21 cellular contexts compared by ENCODE assay signal in the genomic region with DNA sequence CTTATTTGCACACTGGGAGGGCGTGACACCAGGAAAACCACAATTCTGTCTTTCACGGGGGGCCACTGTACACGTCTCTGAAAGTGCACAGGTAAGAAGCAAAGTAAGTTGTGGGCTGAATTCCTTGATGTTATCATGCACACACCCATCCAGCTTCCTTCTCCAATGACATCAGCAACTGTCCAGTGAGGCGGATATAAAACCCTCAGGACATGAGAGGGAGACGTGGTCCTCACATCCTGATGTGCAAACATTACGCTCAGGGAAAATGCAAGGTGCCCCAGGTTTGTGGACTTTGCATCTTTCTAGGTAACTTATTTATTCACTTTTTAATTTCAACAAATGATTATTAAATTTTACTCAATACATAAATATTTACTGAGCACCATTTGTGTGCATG. TPM values are rescaled to one million over a fixed set of nuclear protein-coding genes. Genes with fewer than 3 reads are reported as not detected.
A peak's percentile ranks its signal among the peaks of the same experiment; 100 is the strongest.
DNase-seq lines count a peak whose midpoint lies in the region; TF ChIP-seq lines count a peak whose summit lies in the region.
"Had no signal": no experiment of that assay in that cellular context is flagged by ENCODE, and none has a peak within 500 bp of the region (broad histone marks: within the 10 kb centered on the region; RNA-seq: fewer than 3 reads in every experiment).

No MANE protein-coding gene starts in this region.

- H3K27me3 ChIP-seq in kidney epithelial cell (ENCODE audit: control insufficient read depth, insufficient read depth, low read length) (peaks cover 19% of the 10 kb centered on the region), neural progenitor cell (no peaks in the 10 kb centered on the region)

- H3K4me3 Mint-ChIP-seq in Calu3 (ENCODE audit: low read depth, unreplicated experiment): no peak overlapping the region
- no peak overlapping the region for H3K4me3 Mint-ChIP-seq in neural progenitor cell
- H3K4me3 Mint-ChIP-seq: B cell; CD4-positive, alpha-beta T cell; GM23338 had no signal

- no peaks in the 10 kb centered on the region for H3K36me3 ChIP-seq in kidney epithelial cell (ENCODE audit: control insufficient read depth, insufficient read depth, low read length)
- no peaks in the 10 kb centered on the region for H3K36me3 ChIP-seq in neural progenitor cell

- H3K4me1 ChIP-seq in neural progenitor cell: no peaks in the 10 kb centered on the region

- peak overlapping the region; percentile 69 for H3K27ac Mint-ChIP-seq in Calu3 (ENCODE audit: unreplicated experiment)
- no peak overlapping the region for H3K27ac Mint-ChIP-seq in neural progenitor cell
- H3K27ac Mint-ChIP-seq: B cell; CD4-positive, alpha-beta T cell; GM23338; IgD-negative memory B cell had no signal

- CTCF ChIA-PET in Calu3 (lab: Charles Lee): interaction anchor here (0.7 kb wide), 2 partner anchors 55 to 535 kb away, joined by 4 to 8 read pairs; no protein-coding TSS in a partner anchor

- H3K36me3 Mint-ChIP-seq in Calu3 (ENCODE audit: insufficient read depth, unreplicated experiment) (no peaks in the 10 kb centered on the region), neural progenitor cell (no peaks in the 10 kb centered on the region)
- H3K36me3 Mint-ChIP-seq: IgD-negative memory B cell had no signal

- no peak overlapping the region for H2AFZ ChIP-seq in neural progenitor cell (replicated peaks)
- H2AFZ ChIP-seq: GM23338 had no signal

- no peak overlapping the region for H3K27ac ChIP-seq in neural progenitor cell

- TF ChIP-seq CTCF in Calu3 (IDR thresholded peaks at IDR 0.05; ENCODE audit: unreplicated experiment) (no peak), kidney epithelial cell (IDR thresholded peaks at IDR 0.05; ENCODE audit: insufficient read depth, low read length, poor library complexity, severe bottlenecking) (no peak), neural progenitor cell (IDR thresholded peaks at IDR 0.05) (no peak)

- H3K79me2 ChIP-seq in neural progenitor cell (ENCODE audit: low read depth): no peaks in the 10 kb centered on the region

- DNase-seq in Calu3 (peak; percentile 6), M059J (ENCODE audit: low read depth) (peak; percentile 26), kidney epithelial cell (ENCODE audit: low read depth) (peak; percentile 10), renal cortical epithelial cell (ENCODE audit: low read depth) (peak; percentile 21), NCI-H187 treated with DMSO at 0.1 percent for 48 hours (lab: John Stamatoyannopoulos, UW) (no peak), neural progenitor cell (ENCODE audit: low spot score) (no peak), NCI-H1694 (lab: John Stamatoyannopoulos, UW) (no peak)
- DNase-seq: Caco-2; CD4-positive, alpha-beta T cell; DND-41; HCEC 1CT; MM.1S; NCI-H1092; OCI-M1; RPMI8226; SW 1271 had no signal

- no peaks in the 10 kb centered on the region for H3F3A ChIP-seq in neural progenitor cell (ENCODE audit: low read depth)

- peaks cover 22% of the 10 kb centered on the region for H3K4me1 Mint-ChIP-seq in Calu3 (ENCODE audit: low read depth, unreplicated experiment)
- H3K4me1 Mint-ChIP-seq in neural progenitor cell: peaks cover 32% of the 10 kb centered on the region
- H3K4me1 Mint-ChIP-seq: B cell had no signal

- intact Hi-C loops in Calu3 (cut with micrococcal nuclease; ENCODE audit: unreplicated experiment): no loop called here

- H3K9ac ChIP-seq in neural progenitor cell: no peak overlapping the region

- no peaks in the 10 kb centered on the region for H3K9me3 ChIP-seq in neural progenitor cell (ENCODE audit: low read depth)
- H3K9me3 ChIP-seq: Caco-2 had no signal

- no peaks in the 10 kb centered on the region for H4K20me1 ChIP-seq in neural progenitor cell (ENCODE audit: low read depth)

- no peaks in the 10 kb centered on the region for H3K27me3 Mint-ChIP-seq in Calu3 (ENCODE audit: unreplicated experiment)
- peaks cover 19% of the 10 kb centered on the region for H3K27me3 Mint-ChIP-seq in neural progenitor cell (ENCODE audit: insufficient read depth, low read depth)
- H3K27me3 Mint-ChIP-seq: CD4-positive, alpha-beta T cell had no signal

- no TSS peak for BruUV-seq in Calu3 (replicated peaks; lab: Mats Ljungman, UMichigan)

- H3K9me3 Mint-ChIP-seq in Calu3 (ENCODE audit: low read depth, unreplicated experiment) (peaks cover 2% of the 10 kb centered on the region), neural progenitor cell (no peaks in the 10 kb centered on the region)
- H3K9me3 Mint-ChIP-seq: CD4-positive, alpha-beta T cell; IgD-negative memory B cell had no signal

- H3K4me3 ChIP-seq in kidney epithelial cell (ENCODE audit: low read depth, low read length) (no peak overlapping the region), neural progenitor cell (no peak overlapping the region)
- H3K4me3 ChIP-seq: GM23338 had no signal

- H3K4me2 ChIP-seq in neural progenitor cell: no peak overlapping the region
- H3K4me2 ChIP-seq: GM23338 had no signal

RNA-seq across cellular contexts. Expression of a gene that starts 3.0 kb away (rescaled TPM):
- total RNA-seq in Calu3 (2022) (0.76 TPM in 1 of 2 replicates, not detected in the other), kidney epithelial cell (not detected in 2 replicates), renal cortical epithelial cell (not detected in 2 replicates), neural progenitor cell (ENCODE audit: low replicate concordance) (not detected in 2 replicates)
- total RNA-seq in M059J (2014; rRNA removed; shearing (Covaris generic)): not detected in 2 replicates
- total RNA-seq: B cell; CD4-positive, alpha-beta T cell; GM23338; NCI-H460; T-helper 2 cell treated with Interferon-gamma antibody and Interleukin-4, amounts not matched to agents 100 ng/mL and 5 ng/mL, for 36 hours had no signal

RNA-seq across cellular contexts. Expression of a gene that starts 12.5 kb away (rescaled TPM):
- total RNA-seq in Calu3 (2022) (0.59 TPM in 1 of 2 replicates, not detected in the other), kidney epithelial cell (not detected in 2 replicates), renal cortical epithelial cell (not detected in 2 replicates), neural progenitor cell (ENCODE audit: low replicate concordance) (not detected in 2 replicates)
- 0.30 TPM in 1 of 2 replicates, not detected in the other for total RNA-seq in M059J (2014; rRNA removed; shearing (Covaris generic))
- total RNA-seq: B cell; CD4-positive, alpha-beta T cell; GM23338; NCI-H460; T-helper 2 cell treated with Interferon-gamma antibody and Interleukin-4, amounts not matched to agents 100 ng/mL and 5 ng/mL, for 36 hours had no signal

RNA-seq across cellular contexts. Expression of a gene that starts 32.5 kb away (rescaled TPM):
- total RNA-seq in Calu3 (2022) (10.3 and 14.0 TPM in 2 replicates), kidney epithelial cell (3.8 and 4.1 TPM in 2 replicates), renal cortical epithelial cell (0.17 and 0.75 TPM in 2 replicates), neural progenitor cell (ENCODE audit: low replicate concordance) (not detected in 2 replicates)
- 0.27 TPM in 1 of 2 replicates, not detected in the other for total RNA-seq in M059J (2014; rRNA removed; shearing (Covaris generic))
- total RNA-seq: Caco-2 had no signal

RNA-seq across cellular contexts. Expression of a gene that starts 40.4 kb away (rescaled TPM):
- total RNA-seq in Calu3 (2022): not detected in 2 replicates
- total RNA-seq in M059J (2014; rRNA removed; shearing (Covaris generic)): not detected in 2 replicates
- total RNA-seq in kidney epithelial cell: not detected in 2 replicates
- total RNA-seq in renal cortical epithelial cell: not detected in 2 replicates
- total RNA-seq in neural progenitor cell (ENCODE audit: low replicate concordance): not detected in 2 replicates
- total RNA-seq: Caco-2, GM23338, NCI-H460 had no signal

RNA-seq across cellular contexts. Expression of a gene that starts 48.1 kb away (rescaled TPM):
- total RNA-seq in Calu3 (2022) (not detected in 2 replicates), kidney epithelial cell (0.17 and 0.21 TPM in 2 replicates), renal cortical epithelial cell (0.40 and 0.87 TPM in 2 replicates), neural progenitor cell (ENCODE audit: low replicate concordance) (0.12 TPM in 1 of 2 replicates, not detected in the other)
- total RNA-seq in M059J (2014; rRNA removed; shearing (Covaris generic)): 0.52 TPM in 1 of 2 replicates, not detected in the other
- total RNA-seq: B cell; CD4-positive, alpha-beta T cell; NCI-H460; T-helper 2 cell treated with Interferon-gamma antibody and Interleukin-4, amounts not matched to agents 100 ng/mL and 5 ng/mL, for 36 hours had no signal

Comparison
In these comparisons a context has a peak if more than half of its experiments do, and no peak if none do; other contexts are left out.
1. DNase-seq: peak in Calu3 (single experiment), M059J (single experiment), kidney epithelial cell (single experiment) and renal cortical epithelial cell (single experiment); none in NCI-H187 treated with DMSO at 0.1 percent for 48 hours (single experiment), neural progenitor cell (single experiment) and NCI-H1694 (single experiment).